8 cellular contexts compared by ENCODE assay signal in genomic region chr1:92858564-92859399, GRCh38. TPM values are rescaled to one million over a fixed set of nuclear protein-coding genes. Genes with fewer than 3 reads are reported as not detected.
DNase-seq lines count a peak whose midpoint lies in the region; ATAC-seq lines count a peak whose summit lies in the region.

No MANE protein-coding gene starts in this region.

- no peaks in the 10 kb centered on the region for H3K27me3 Mint-ChIP-seq in effector memory CD8-positive, alpha-beta T cell

- H2AK5ac ChIP-seq in mesenchymal stem cell (ENCODE audit: low read length, severe bottlenecking): no peak overlapping the region

- no peak overlapping the region for H2BK12ac ChIP-seq in mesenchymal stem cell (ENCODE audit: low read length in 2 of 2)

- no peak overlapping the region for H2BK15ac ChIP-seq in mesenchymal stem cell (ENCODE audit: low read depth, poor library complexity, severe bottlenecking)

- WGBS in mesenchymal stem cell: 68% methylated on average over 10 of the region's 13 CpGs

- H4K8ac ChIP-seq in mesenchymal stem cell (ENCODE audit: low read length): no peak overlapping the region

- H3K9me3 Mint-ChIP-seq in effector memory CD8-positive, alpha-beta T cell: no peaks in the 10 kb centered on the region

- H2BK120ac ChIP-seq in mesenchymal stem cell (ENCODE audit: low read depth, low read length): no peak overlapping the region

- H3K18ac ChIP-seq in mesenchymal stem cell (ENCODE audit: low read depth in 1 of 2, low read length in 2 of 2): no peak overlapping the region

- peaks cover 2% of the 10 kb centered on the region for H3K36me3 Mint-ChIP-seq in effector memory CD8-positive, alpha-beta T cell (ENCODE audit: insufficient read depth)

- H3K27ac ChIP-seq in mesenchymal stem cell (ENCODE audit: low read length, poor library complexity, severe bottlenecking): no peak overlapping the region
- peak overlapping the region; percentile 70 for H3K27ac ChIP-seq in substantia nigra (ENCODE audit: low read depth, low read length, poor library complexity, severe bottlenecking)

- no peak overlapping the region for H3K23ac ChIP-seq in mesenchymal stem cell (ENCODE audit: low read length in 2 of 2)

- H3K27me3 ChIP-seq in mesenchymal stem cell (ENCODE audit: control insufficient read depth in 1 of 2, insufficient read depth in 1 of 2, low read length in 2 of 2): no peaks in the 10 kb centered on the region

- H4K91ac ChIP-seq in mesenchymal stem cell (ENCODE audit: low read length): no peak overlapping the region

- no peaks in the 10 kb centered on the region for H3K36me3 ChIP-seq in mesenchymal stem cell (ENCODE audit: control insufficient read depth in 1 of 2, insufficient read depth in 2 of 2, low read depth in 1 of 2, low read length in 2 of 2)

- peaks cover 4% of the 10 kb centered on the region for H3K9me3 ChIP-seq in mesenchymal stem cell (ENCODE audit: control insufficient read depth, low read length)

- peak overlapping the region; percentile 1 to 17 for H3K27ac Mint-ChIP-seq in effector memory CD8-positive, alpha-beta T cell

- H2AFZ ChIP-seq in mesenchymal stem cell (ENCODE audit: low read depth, low read length): no peak overlapping the region

- peak overlapping the region in 1 of 2 donors; percentile 16 for H3K4me3 Mint-ChIP-seq in effector memory CD8-positive, alpha-beta T cell

- no peak overlapping the region for H3K4me2 ChIP-seq in mesenchymal stem cell (ENCODE audit: low read length, poor library complexity, severe bottlenecking)

- no peaks in the 10 kb centered on the region for H3K4me1 ChIP-seq in mesenchymal stem cell (ENCODE audit: control insufficient read depth, insufficient read depth, low read depth, low read length)

- no peaks in the 10 kb centered on the region for H3K79me1 ChIP-seq in mesenchymal stem cell (replicated peaks; ENCODE audit: low read length, poor library complexity, severe bottlenecking)

- H3K9ac ChIP-seq in mesenchymal stem cell (ENCODE audit: low read length): peak overlapping the region; percentile 62

- H3K4ac ChIP-seq in mesenchymal stem cell (ENCODE audit: low read depth in 1 of 2, low read length in 2 of 2): no peak overlapping the region

- no peak overlapping the region for H3K4me3 ChIP-seq in mesenchymal stem cell (ENCODE audit: insufficient read depth in 1 of 2, low read depth in 1 of 2, low read length in 2 of 2)

- peaks cover 4 to 5% of the 10 kb centered on the region in 2 donors for H3K4me1 Mint-ChIP-seq in effector memory CD8-positive, alpha-beta T cell (ENCODE audit: low read depth in 2 of 2)

- peak; percentile 47 for DNase-seq in stimulated activated CD4-positive, alpha-beta T cell treated with anti-CD3 and anti-CD28 coated beads, Interleukin-15, amount 100 ng/mL, for 24 hours
- DNase-seq in stimulated activated CD4-positive, alpha-beta T cell treated with anti-CD3 and anti-CD28 coated beads, Interleukin-4, amount 100 ng/mL, for 1 hour: no peak
- peak; percentile 87 to 91 for DNase-seq in NCI-H446 (lab: John Stamatoyannopoulos, UW)
- peak; percentile 34 to 63 for DNase-seq in activated CD4-positive, alpha-beta T cell treated with anti-CD3 and anti-CD28 coated beads for 4 hours
- DNase-seq in effector memory CD8-positive, alpha-beta T cell: peak; percentile 57 to 68 (median 58)
- DNase-seq in mesenchymal stem cell: peak; percentile 84
- DNase-seq in substantia nigra (lab: John Stamatoyannopoulos, UW): peak in 25 of 49 donors; percentile 2 to 77 (median 28)

- ATAC-seq in HG03175 (IDR thresholded peaks at IDR 0.05; ENCODE audit: unreplicated experiment): peak; percentile 66
- peak; percentile 98 for ATAC-seq in effector memory CD8-positive, alpha-beta T cell (replicated peaks)

- H3K14ac ChIP-seq in mesenchymal stem cell (ENCODE audit: low read length in 2 of 2): no peak overlapping the region

- no peak overlapping the region for H2BK5ac ChIP-seq in mesenchymal stem cell (ENCODE audit: low read depth, low read length, poor library complexity, severe bottlenecking)

RNA-seq across cellular contexts. Expression of gene RPL5, which starts 26.9 kb away (rescaled TPM):
- polyA plus RNA-seq in mesenchymal stem cell (2013, experiment 1 of 2): 3,583 TPM
- 3,853 TPM for polyA plus RNA-seq in mesenchymal stem cell (2013, experiment 2 of 2)
